ENCODE assay signal across 11 cellular contexts in genomic region chr16:85025781-85026653, GRCh38. TPM values are rescaled to one million over a fixed set of nuclear protein-coding genes. Genes with fewer than 3 reads are reported as not detected.
DNase-seq lines count a peak whose midpoint lies in the region; ATAC-seq, FAIRE-seq and TF ChIP-seq lines count a peak whose summit lies in the region.
"Had no signal": no experiment of that assay in that cellular context is flagged by ENCODE, and none has a peak within 500 bp of the region (broad histone marks: within the 10 kb centered on the region; RNA-seq: fewer than 3 reads in every experiment).

No MANE protein-coding gene starts in this region.

- peaks cover 5% of the 10 kb centered on the region for H3K79me2 ChIP-seq in astrocyte (ENCODE audit: insufficient read depth, low read length)

- no peaks in the 10 kb centered on the region for H3K27me3 ChIP-seq in CD8-positive, alpha-beta T cell (ENCODE audit: insufficient read depth, low read length)
- H3K27me3 ChIP-seq in astrocyte (ENCODE audit: insufficient read depth, low read length) = no peaks in the 10 kb centered on the region

- FAIRE-seq in astrocyte (lab: Jason Lieb, UNC) (no peak), GM12892 (lab: Jason Lieb, UNC) (no peak)

- H3K4me3 ChIP-seq in CD8-positive, alpha-beta T cell (ENCODE audit: low read depth, low read length) = no peak overlapping the region
- H3K4me3 ChIP-seq in astrocyte (ENCODE audit: insufficient read depth, low read depth, low read length) (no peak overlapping the region), coronary artery (no peak overlapping the region)

- H3K27ac Mint-ChIP-seq in CD8-positive, alpha-beta T cell = no peak overlapping the region
- H3K27ac Mint-ChIP-seq in astrocyte (ENCODE audit: unreplicated experiment) = no peak overlapping the region
- H3K27ac Mint-ChIP-seq in natural killer cell treated with Interleukin-12 subunit alpha and Interleukin-12 subunit beta and Interleukin-15 and Interleukin-18, amount 100 ng/mL, for 72 hours = peak overlapping the region in 1 of 2 donors; percentile 41

- TF ChIP-seq CTCF in CD8-positive, alpha-beta T cell (IDR thresholded peaks at IDR 0.05) = no peak
- no peak for TF ChIP-seq CTCF in astrocyte (IDR thresholded peaks at IDR 0.05; ENCODE audit: insufficient read depth, low read depth, low read length)
- no peak for TF ChIP-seq CTCF in coronary artery (IDR thresholded peaks at IDR 0.05)

- peaks cover 3% of the 10 kb centered on the region for H3K36me3 Mint-ChIP-seq in CD8-positive, alpha-beta T cell
- peaks cover 2% of the 10 kb centered on the region for H3K36me3 Mint-ChIP-seq in astrocyte (ENCODE audit: low read depth, unreplicated experiment)
- H3K36me3 Mint-ChIP-seq in natural killer cell treated with Interleukin-12 subunit alpha and Interleukin-12 subunit beta and Interleukin-15 and Interleukin-18, amount 100 ng/mL, for 72 hours = no peaks in the 10 kb centered on the region

- no peak overlapping the region for H2AFZ ChIP-seq in astrocyte (ENCODE audit: low read depth, low read length)

- intact Hi-C loops in CD8-positive, alpha-beta T cell (cut with DNase I, micrococcal nuclease) = loop anchor here (2.0 to 10.0 kb wide), 3 partner anchors 521 to 1219 kb away; partner anchors contain the start of genes HSBP1 (in 1 of the 2) and MEAK7 (in 1 of the 2)

- H3K4me1 ChIP-seq in CD8-positive, alpha-beta T cell (ENCODE audit: insufficient read depth, low read length) = peaks cover 31% of the 10 kb centered on the region
- peaks cover 19% of the 10 kb centered on the region for H3K4me1 ChIP-seq in astrocyte (ENCODE audit: insufficient read depth, low read length)

- no peaks in the 10 kb centered on the region for H3K36me3 ChIP-seq in CD8-positive, alpha-beta T cell (ENCODE audit: insufficient read depth, low read length)
- no peaks in the 10 kb centered on the region for H3K36me3 ChIP-seq in astrocyte (ENCODE audit: insufficient read depth, low read length)

- H3K4me3 Mint-ChIP-seq in CD8-positive, alpha-beta T cell = peak overlapping the region; percentile 88
- peak overlapping the region; percentile 88 for H3K4me3 Mint-ChIP-seq in astrocyte (ENCODE audit: unreplicated experiment)
- H3K4me3 Mint-ChIP-seq in natural killer cell treated with Interleukin-12 subunit alpha and Interleukin-12 subunit beta and Interleukin-15 and Interleukin-18, amount 100 ng/mL, for 72 hours = peak overlapping the region; percentile 86

- CTCF ChIA-PET in CD8-positive, alpha-beta T cell (lab: Charles Lee) = interaction anchor here (1.2 to 3.9 kb wide), 7 partner anchors 13 to 79 kb away, joined by 3 to 31 read pairs (median 9); partner anchors contain the start of gene ZDHHC7

- no peak overlapping the region for H3K9ac ChIP-seq in astrocyte (ENCODE audit: low read length)

- no peaks in the 10 kb centered on the region for H3K9me3 Mint-ChIP-seq in CD8-positive, alpha-beta T cell
- H3K9me3 Mint-ChIP-seq in astrocyte (ENCODE audit: unreplicated experiment) = no peaks in the 10 kb centered on the region
- H3K9me3 Mint-ChIP-seq in natural killer cell treated with Interleukin-12 subunit alpha and Interleukin-12 subunit beta and Interleukin-15 and Interleukin-18, amount 100 ng/mL, for 72 hours = no peaks in the 10 kb centered on the region

- no peak for ATAC-seq in CD8-positive, alpha-beta T cell
- ATAC-seq in natural killer cell treated with Interleukin-12 subunit alpha and Interleukin-12 subunit beta and Interleukin-15 and Interleukin-18, amount 100 ng/mL, for 72 hours = no peak
- ATAC-seq in HG03095 (IDR thresholded peaks at IDR 0.05; ENCODE audit: unreplicated experiment) = no peak

- no peaks in the 10 kb centered on the region for H3K27me3 Mint-ChIP-seq in CD8-positive, alpha-beta T cell (ENCODE audit: low read depth)
- no peaks in the 10 kb centered on the region for H3K27me3 Mint-ChIP-seq in astrocyte (ENCODE audit: low read depth, unreplicated experiment)
- no peaks in the 10 kb centered on the region for H3K27me3 Mint-ChIP-seq in natural killer cell treated with Interleukin-12 subunit alpha and Interleukin-12 subunit beta and Interleukin-15 and Interleukin-18, amount 100 ng/mL, for 72 hours

- POLR2A ChIA-PET in CD8-positive, alpha-beta T cell (lab: Charles Lee) = interaction anchor here (1.3 to 3.3 kb wide), 5 partner anchors 14 to 65 kb away, joined by 3 to 37 read pairs (median 6); partner anchors contain the start of gene ZDHHC7

- H4K20me1 ChIP-seq in astrocyte (ENCODE audit: insufficient read depth, low read length) = peaks cover 17% of the 10 kb centered on the region

- no peaks in the 10 kb centered on the region for H3K9me3 ChIP-seq in CD8-positive, alpha-beta T cell (ENCODE audit: low read length)
- no peaks in the 10 kb centered on the region for H3K9me3 ChIP-seq in astrocyte (ENCODE audit: insufficient read depth, low read depth, low read length)

- TF ChIP-seq POLR2A in GM12892 (IDR thresholded peaks at IDR 0.05; ENCODE audit: low read depth, low read length) = no peak

- H3K4me2 ChIP-seq in astrocyte (ENCODE audit: low read length) = no peak overlapping the region

- no peak overlapping the region for H3K27ac ChIP-seq in CD8-positive, alpha-beta T cell (ENCODE audit: low read depth, low read length)
- H3K27ac ChIP-seq in astrocyte (ENCODE audit: low read depth, low read length) (no peak overlapping the region), coronary artery (no peak overlapping the region)

- peaks cover 39% of the 10 kb centered on the region for H3K4me1 Mint-ChIP-seq in CD8-positive, alpha-beta T cell (ENCODE audit: low read depth)
- H3K4me1 Mint-ChIP-seq in astrocyte (ENCODE audit: low read depth, unreplicated experiment) = peaks cover 17% of the 10 kb centered on the region
- peaks cover 22 to 27% of the 10 kb centered on the region in 2 donors for H3K4me1 Mint-ChIP-seq in natural killer cell treated with Interleukin-12 subunit alpha and Interleukin-12 subunit beta and Interleukin-15 and Interleukin-18, amount 100 ng/mL, for 72 hours (ENCODE audit: low read depth in 2 of 2)

- DNase-seq in CD8-positive, alpha-beta T cell = no peak
- DNase-seq in MV-4-11 (lab: John Stamatoyannopoulos, UW) (peak; percentile 84), astrocyte (ENCODE audit: low read depth) (no peak), NCI-H82 (lab: John Stamatoyannopoulos, UW) (no peak), coronary artery (ENCODE audit: low spot score) (no peak), GM12892 (ENCODE audit: insufficient read length) (no peak)
- DNase-seq in natural killer cell treated with Interleukin-12 subunit alpha and Interleukin-12 subunit beta and Interleukin-15 and Interleukin-18, amount 100 ng/mL, for 72 hours (ENCODE audit: low spot score) = no peak
- DNase-seq: aorta; NCI-H226; stimulated activated CD4-positive, alpha-beta T cell treated with anti-CD3 and anti-CD28 coated beads, Interleukin-4, amount 100 ng/mL, for 24 hours had no signal

RNA-seq across cellular contexts. Expression of gene KIAA0513, which starts 1.6 kb away (rescaled TPM):
- 10 to 100 TPM in 1 of 2 experiments, 1 to 10 TPM in 1; 9.7 to 10.3 TPM for total RNA-seq in CD8-positive, alpha-beta T cell
- total RNA-seq in astrocyte = 6.2 and 7.5 TPM in 2 replicates
- total RNA-seq in natural killer cell treated with Interleukin-12 subunit alpha and Interleukin-12 subunit beta and Interleukin-15 and Interleukin-18, amount 100 ng/mL, for 72 hours = 1 to 10 TPM; 3.3 to 3.6 TPM
- polyA plus RNA-seq in GM12892 (2012; ENCODE audit: missing spikeins) = 3.1 TPM

RNA-seq across cellular contexts. Expression of gene ZDHHC7, which starts 14.7 kb away (rescaled TPM):
- total RNA-seq in CD8-positive, alpha-beta T cell = 10 to 100 TPM; 85.4 to 92.1 TPM
- total RNA-seq in astrocyte = 56.2 and 59.2 TPM in 2 replicates
- total RNA-seq in natural killer cell treated with Interleukin-12 subunit alpha and Interleukin-12 subunit beta and Interleukin-15 and Interleukin-18, amount 100 ng/mL, for 72 hours = 10 to 100 TPM; 28.5 to 43.9 TPM
- 18.7 TPM for polyA plus RNA-seq in GM12892 (2012; ENCODE audit: missing spikeins)
